ENCODE assay signal across 8 cellular contexts in the genomic region with DNA sequence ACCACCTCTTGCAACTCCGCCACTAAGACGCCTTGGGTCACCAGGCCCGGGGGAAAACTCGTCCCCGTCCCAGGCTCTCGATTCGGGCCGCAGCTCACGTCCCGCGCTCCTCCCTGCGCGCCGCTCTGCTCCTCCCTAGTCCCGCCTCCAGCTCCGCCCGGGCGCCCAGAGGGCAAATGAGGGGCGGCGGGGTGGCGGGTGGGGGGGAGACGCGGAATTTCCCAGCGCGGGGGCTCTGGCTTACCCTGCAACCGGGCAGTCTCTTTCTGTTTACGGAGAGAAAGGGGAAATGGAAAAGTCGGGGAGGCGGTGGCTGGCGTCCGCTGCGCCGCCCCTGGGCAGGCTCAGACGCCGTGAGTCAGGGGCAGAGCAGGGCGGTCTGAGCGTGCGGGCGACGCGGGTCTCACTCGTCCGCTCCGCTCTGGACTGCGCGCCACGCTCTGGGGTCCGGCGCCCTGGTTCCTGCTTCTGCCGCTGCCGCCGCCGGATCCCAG. TPM values are rescaled to one million over a fixed set of nuclear protein-coding genes. Genes with fewer than 3 reads are reported as not detected.
DNase-seq lines count a peak whose midpoint lies in the region; ATAC-seq and TF ChIP-seq lines count a peak whose summit lies in the region.

A gene (plus strand): TSS at position 406 of the 494 bp plus-strand sequence. CDS start 4,755 bp downstream, outside the sequence.

- intact Hi-C loops in heart left ventricle (cut with DNase I) (loop anchor here in 2 of 10 donors (2.0 kb wide), 2 partner anchors 21 to 23 kb away; no protein-coding TSS in a partner anchor), posterior cingulate gyrus (cut with DNase I) (no loop called here)

- H3K9me3 Mint-ChIP-seq in type B pancreatic cell, result peaks cover 5% of the 10 kb centered on the region

- peaks cover 4% of the 10 kb centered on the region for H3K27me3 Mint-ChIP-seq in type B pancreatic cell

- H3K27ac ChIP-seq in KMS-11 (peak within 1 kb of the TSS; percentile 37; the same call in 1 of the 2 replicates), heart left ventricle (peak within 1 kb of the TSS; percentile 96 to 100 (median 99))

- peaks cover 43% of the 10 kb centered on the region for H3K4me1 ChIP-seq in KMS-11 (ENCODE audit: low read depth, poor library complexity, severe bottlenecking)
- H3K4me1 ChIP-seq in adipocyte (ENCODE audit: control insufficient read depth, insufficient read depth, low read length), result peaks cover 47% of the 10 kb centered on the region
- peaks cover 0 to 63% (median 48%) of the 10 kb centered on the region in 12 donors for H3K4me1 ChIP-seq in heart left ventricle

- H3K79me2 ChIP-seq in KMS-11 (ENCODE audit: insufficient read depth, low read depth), result no peaks in the 10 kb centered on the region

- no peaks in the 10 kb centered on the region for H3K27me3 ChIP-seq in KMS-11 (ENCODE audit: insufficient read depth, low read depth)
- no peaks in the 10 kb centered on the region for H3K27me3 ChIP-seq in adipocyte (replicated peaks; ENCODE audit: control insufficient read depth, insufficient read depth, low read length)
- H3K27me3 ChIP-seq in heart left ventricle, result no peaks in the 10 kb centered on the region

- in situ Hi-C loops in G401 (cut with HindIII; ENCODE audit: low sequenced_read_pairs), result no loop called here

- H3K4me2 ChIP-seq in KMS-11, result peak within 1 kb of the TSS; percentile 81

- peak; percentile 56 for DNase-seq in G401 (ENCODE audit: low spot score)
- peak; percentile 75 to 89 (median 79) for DNase-seq in T-helper 1 cell
- peak; percentile 94 for DNase-seq in adipocyte (ENCODE audit: low read depth)
- peak; percentile 93 to 97 (median 94) for DNase-seq in heart left ventricle
- DNase-seq in posterior cingulate gyrus, result peak; percentile 54 to 96 (median 78)
- DNase-seq in type B pancreatic cell (ENCODE audit: extremely low spot score, unreplicated experiment), result peak; percentile 90

- H4K20me1 ChIP-seq in KMS-11 (ENCODE audit: insufficient read depth), result no peaks in the 10 kb centered on the region

- H3K4me3 ChIP-seq in KMS-11 (IDR thresholded peaks at IDR 0.05; ENCODE audit: insufficient read depth, low read depth, low read length) (no peak within 1 kb of the TSS), adipocyte (ENCODE audit: low read length) (peak within 1 kb of the TSS; percentile 94), heart left ventricle (peak within 1 kb of the TSS; percentile 73 to 97 (median 91))

- TF ChIP-seq CTCF in KMS-11 (conservative IDR thresholded peaks at IDR 0.05; ENCODE audit: low read depth, low read length) (no peak), heart left ventricle (IDR thresholded peaks at IDR 0.05) (no peak), type B pancreatic cell (conservative IDR thresholded peaks at IDR 0.05) (no peak)

- H3K9ac ChIP-seq in KMS-11, result peak within 1 kb of the TSS; percentile 63
- H3K9ac ChIP-seq in adipocyte (ENCODE audit: low read length), result peak within 1 kb of the TSS; percentile 99

- H3K4me1 Mint-ChIP-seq in type B pancreatic cell (ENCODE audit: unreplicated experiment), result peaks cover 49% of the 10 kb centered on the region

- peak; percentile 54 for ATAC-seq in GM21737 (IDR thresholded peaks at IDR 0.05; ENCODE audit: unreplicated experiment)
- peak; percentile 84 to 92 (median 90) for ATAC-seq in heart left ventricle

- H3K36me3 ChIP-seq in KMS-11 (ENCODE audit: insufficient read depth) (no peaks in the 10 kb centered on the region), adipocyte (ENCODE audit: control insufficient read depth, insufficient read depth, low read length, severe bottlenecking) (peaks cover 14% of the 10 kb centered on the region), heart left ventricle (peaks cover 0 to 22% (median 2%) of the 10 kb centered on the region in 9 donors)

- peak within 1 kb of the TSS; percentile 96 for H2AFZ ChIP-seq in KMS-11 (ENCODE audit: low read depth)

- peak in 1 of 2 donors; percentile 79 for TF ChIP-seq POLR2A in heart left ventricle (IDR thresholded peaks at IDR 0.05)

- H3K27ac Mint-ChIP-seq in type B pancreatic cell, result peak within 1 kb of the TSS; percentile 100

- H3K9me3 ChIP-seq in adipocyte (ENCODE audit: control insufficient read depth, low read length) (no peaks in the 10 kb centered on the region), heart left ventricle (no peaks in the 10 kb centered on the region)

- H3K4me3 Mint-ChIP-seq in type B pancreatic cell, result peak within 1 kb of the TSS; percentile 93

- WGBS in heart left ventricle, 4 donors, result 0 to 1% (median 0%) methylated on average over 19 to 53 of the region's 53 CpGs

- H3K36me3 Mint-ChIP-seq in type B pancreatic cell, result peaks cover 3% of the 10 kb centered on the region

RNA-seq across cellular contexts. Expression of the gene that starts here (rescaled TPM):
- 6.1 and 10.7 TPM in 2 replicates for total RNA-seq in G401 (2014; rRNA removed; shearing (Covaris generic))
- total RNA-seq in heart left ventricle (10 to 100 TPM in 3 of 9 donors, 1 to 10 TPM in 6; 4.2 to 39.0 (median 5.8) TPM), type B pancreatic cell (ENCODE audit: low replicate concordance) (22.6 and 37.3 TPM in 2 replicates)
- 1 to 10 TPM; 3.6 to 6.0 TPM for polyA plus RNA-seq in heart left ventricle
